Comparison of ENCODE assay signal across 30 cellular contexts in genomic region chr11:66680966-66681645, GRCh38.
"Had no signal": no experiment of that assay in that cellular context is flagged by ENCODE, and none has a peak within 500 bp of the region (broad histone marks: within the 10 kb centered on the region; RNA-seq: fewer than 3 reads in every experiment).

No MANE protein-coding gene starts in this region.

- H3K36me3 ChIP-seq: gastroesophageal sphincter had no signal

- H3K27ac ChIP-seq: brain microvascular endothelial cell, epithelial cell of prostate, esophagus squamous epithelium, gastroesophageal sphincter, heart right ventricle, WERI-Rb-1 had no signal

- DNase-seq: activated B cell treated with CpG ODN at 0.5 μM for 24 hours; activated CD4-positive, alpha-beta T cell treated with anti-CD3 and anti-CD28 coated beads for 48 hours; activated CD4-positive, alpha-beta T cell treated with anti-CD3 and anti-CD28 coated beads, Interleukin-2, amount 50 U/mL, for 1 hour; activated CD4-positive, alpha-beta T cell treated with anti-CD3 and anti-CD28 coated beads, Interleukin-2, amount 50 U/mL, for 48 hours; activated CD8-positive, alpha-beta memory T cell treated with anti-CD3 and anti-CD28 coated beads, Interleukin-2, amount 10 ng/mL, durations not matched to agents 7 days and 5 days; activated CD8-positive, alpha-beta memory T cell treated with anti-CD3 and anti-CD28 coated beads, Interleukin-2, amount 50 U/mL, for 4 hours; activated CD8-positive, alpha-beta T cell treated with anti-CD3 and anti-CD28 coated beads, Interleukin-2, amount 10 ng/mL, durations not matched to agents 7 days and 5 days; activated gamma-delta T cell treated with Interleukin-2 at 50 U/mL for 16 hours; activated naive CD4-positive, alpha-beta T cell treated with anti-CD3 and anti-CD28 coated beads, Interleukin-2, amount 50 U/mL, for 16 hours; activated naive CD4-positive, alpha-beta T cell treated with Interleukin-2 at 50 U/mL for 16 hours; activated T-cell treated with anti-CD3 and anti-CD28 coated beads, Interleukin-2, amount 50 U/mL, for 1 hour; activated T-cell treated with anti-CD3 and anti-CD28 coated beads, Interleukin-2, amount 50 U/mL, for 48 hours; amniotic stem cell; anterior cingulate cortex; brain microvascular endothelial cell; effector CD8-positive, alpha-beta T cell; esophagus squamous epithelium; foreskin melanocyte; heart right ventricle; T-helper 1 cell; T-helper 17 cell; T1000; WERI-Rb-1 had no signal

- H3K27me3 Mint-ChIP-seq: activated B cell treated with CpG ODN at 0.5 μM for 24 hours; activated CD8-positive, alpha-beta memory T cell treated with anti-CD3 and anti-CD28 coated beads, Interleukin-2, amount 10 ng/mL, durations not matched to agents 7 days and 5 days; activated naive CD8-positive, alpha-beta T cell; central memory CD8-positive, alpha-beta T cell; T-helper 17 cell had no signal

- H3K27me3 ChIP-seq: brain microvascular endothelial cell, esophagus squamous epithelium, gastroesophageal sphincter, heart right ventricle had no signal

- H3K4me3 Mint-ChIP-seq: activated B cell treated with CpG ODN at 0.5 μM for 24 hours; activated CD8-positive, alpha-beta memory T cell treated with anti-CD3 and anti-CD28 coated beads, Interleukin-2, amount 10 ng/mL, durations not matched to agents 7 days and 5 days; activated CD8-positive, alpha-beta T cell treated with anti-CD3 and anti-CD28 coated beads, Interleukin-2, amount 10 ng/mL, durations not matched to agents 7 days and 5 days; activated naive CD8-positive, alpha-beta T cell; activated T-helper 1 cell treated with anti-CD3 and anti-CD28 coated beads, Interleukin-12 subunit alpha, Interleukin-12 subunit beta, Interleukin-2, Interleukin-4 antibody, amounts not matched to agents 30 ng/mL and 10 ng/mL and 1 ng/mL, durations not matched to agents 14 hours and 24 hours and 36 hours; central memory CD8-positive, alpha-beta T cell; T-helper 17 cell; T-helper 2 cell treated with Interferon-gamma antibody and Interleukin-4, amounts not matched to agents 5 μg/mL and 100 μg/mL, for 36 hours had no signal

- H3K9me3 Mint-ChIP-seq: activated B cell treated with CpG ODN at 0.5 μM for 24 hours; activated T-helper 1 cell treated with anti-CD3 and anti-CD28 coated beads, Interleukin-12 subunit alpha, Interleukin-12 subunit beta, Interleukin-2, Interleukin-4 antibody, amounts not matched to agents 30 ng/mL and 10 ng/mL and 1 ng/mL, durations not matched to agents 14 hours and 24 hours and 36 hours; activated T-helper 2 cell treated with anti-CD3 and anti-CD28 coated beads, Interferon-gamma antibody, Interleukin-2, Interleukin-4, amounts not matched to agents 10 μg/mL and 5 μg/mL and 100 μg/mL, durations not matched to agents 14 hours and 24 hours and 36 hours; central memory CD8-positive, alpha-beta T cell; T-helper 2 cell treated with Interferon-gamma antibody and Interleukin-4, amounts not matched to agents 5 μg/mL and 100 μg/mL, for 36 hours had no signal

- H3K9me3 ChIP-seq: esophagus squamous epithelium, gastroesophageal sphincter, heart right ventricle had no signal

- H3K36me3 Mint-ChIP-seq: activated naive CD8-positive, alpha-beta T cell had no signal

- H3K27ac Mint-ChIP-seq: activated B cell treated with CpG ODN at 0.5 μM for 24 hours; activated CD8-positive, alpha-beta memory T cell treated with anti-CD3 and anti-CD28 coated beads, Interleukin-2, amount 10 ng/mL, durations not matched to agents 7 days and 5 days; activated CD8-positive, alpha-beta T cell treated with anti-CD3 and anti-CD28 coated beads, Interleukin-2, amount 10 ng/mL, durations not matched to agents 7 days and 5 days; activated naive CD8-positive, alpha-beta T cell; activated T-helper 1 cell treated with anti-CD3 and anti-CD28 coated beads, Interleukin-12 subunit alpha, Interleukin-12 subunit beta, Interleukin-2, Interleukin-4 antibody, amounts not matched to agents 30 ng/mL and 10 ng/mL and 1 ng/mL, durations not matched to agents 14 hours and 24 hours and 36 hours; activated T-helper 2 cell treated with anti-CD3 and anti-CD28 coated beads, Interferon-gamma antibody, Interleukin-2, Interleukin-4, amounts not matched to agents 10 μg/mL and 5 μg/mL and 100 μg/mL, durations not matched to agents 14 hours and 24 hours and 36 hours; T-helper 17 cell; T-helper 2 cell treated with Interferon-gamma antibody and Interleukin-4, amounts not matched to agents 5 μg/mL and 100 μg/mL, for 36 hours had no signal

- H3K4me3 ChIP-seq: esophagus squamous epithelium, gastroesophageal sphincter, heart right ventricle had no signal
